ENCODE assay signal across 1 cellular context in the genomic region with DNA sequence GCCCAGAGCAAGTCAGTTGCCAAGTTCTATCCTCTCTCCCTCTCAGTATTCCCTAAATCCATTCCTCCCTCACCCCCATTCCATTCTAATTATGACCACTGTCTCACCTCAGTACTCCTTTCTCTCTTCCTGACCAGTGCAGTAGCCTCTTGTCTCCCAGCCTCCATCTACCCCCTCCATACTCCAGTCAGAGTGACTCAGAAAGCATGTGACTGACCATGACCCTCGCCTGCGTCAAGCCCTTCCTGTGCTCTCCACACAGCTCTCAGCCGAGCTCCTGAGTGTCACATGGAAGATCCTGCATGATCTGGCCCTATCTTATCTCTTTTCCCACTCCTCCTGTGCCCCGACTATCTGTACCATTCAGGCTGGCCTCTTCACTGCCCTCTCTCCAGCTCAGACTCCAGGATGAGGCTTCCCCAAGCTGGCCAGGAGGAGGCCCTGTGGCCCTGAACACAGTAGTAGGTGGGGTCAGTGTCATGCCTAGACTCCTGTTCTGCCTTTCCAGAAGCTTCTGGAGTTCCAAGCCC.
A peak's percentile ranks its signal among the peaks of the same experiment; 100 is the strongest.
TF ChIP-seq lines count a peak whose summit lies in the region.

No MANE protein-coding gene starts in this region.

TF ChIP-seq in K562, 482 proteins besides CTCF, POLR2A, EP300 and RAD21 (continued from another document and continues in another):
- no peak for TF ChIP-seq PBX2 (CRISPR knock-in tag; IDR thresholded peaks at IDR 0.05; ENCODE audit: low read depth)
- 0 out of 2 replicates have a peak, but pooled peaks have one; percentile 32 for TF ChIP-seq PBX2 (tag; conservative IDR thresholded peaks at IDR 0.05; ENCODE audit: low read depth)
- TF ChIP-seq POU5F1 (IDR thresholded peaks at IDR 0.05; ENCODE audit: borderline replicate concordance, low read depth, low read length, partially characterized antibody) = no peak
- peak; percentile 90 for TF ChIP-seq MTA3 (IDR thresholded peaks at IDR 0.05; ENCODE audit: borderline replicate concordance)
- TF ChIP-seq PHF20 (IDR thresholded peaks at IDR 0.05; ENCODE audit: partially characterized antibody) = no peak
- no peak for TF ChIP-seq FOXP1 (CRISPR knock-in tag; IDR thresholded peaks at IDR 0.05)
- TF ChIP-seq, protein P1, sequence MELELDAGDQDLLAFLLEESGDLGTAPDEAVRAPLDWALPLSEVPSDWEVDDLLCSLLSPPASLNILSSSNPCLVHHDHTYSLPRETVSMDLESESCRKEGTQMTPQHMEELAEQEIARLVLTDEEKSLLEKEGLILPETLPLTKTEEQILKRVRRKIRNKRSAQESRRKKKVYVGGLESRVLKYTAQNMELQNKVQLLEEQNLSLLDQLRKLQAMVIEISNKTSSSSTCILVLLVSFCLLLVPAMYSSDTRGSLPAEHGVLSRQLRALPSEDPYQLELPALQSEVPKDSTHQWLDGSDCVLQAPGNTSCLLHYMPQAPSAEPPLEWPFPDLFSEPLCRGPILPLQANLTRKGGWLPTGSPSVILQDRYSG (tag; conservative IDR thresholded peaks at IDR 0.05; ENCODE audit: low read depth) = no peak
- no peak for TF ChIP-seq SNRNP70 (optimal IDR thresholded peaks at IDR 0.05; ENCODE audit: low read depth, low read length)
- TF ChIP-seq TRIM28 (IDR thresholded peaks at IDR 0.05) = no peak
- no peak for TF ChIP-seq HNRNPLL (IDR thresholded peaks at IDR 0.05; ENCODE audit: low read depth, low read length, poor library complexity, severe bottlenecking)
- no peak; the same call in 1 of the 2 replicates for TF ChIP-seq MAFF (IDR thresholded peaks at IDR 0.05; ENCODE audit: low read length)
- no peak for TF ChIP-seq RBM39 (optimal IDR thresholded peaks at IDR 0.05; ENCODE audit: low read depth, low read length)
- TF ChIP-seq, protein P2, sequence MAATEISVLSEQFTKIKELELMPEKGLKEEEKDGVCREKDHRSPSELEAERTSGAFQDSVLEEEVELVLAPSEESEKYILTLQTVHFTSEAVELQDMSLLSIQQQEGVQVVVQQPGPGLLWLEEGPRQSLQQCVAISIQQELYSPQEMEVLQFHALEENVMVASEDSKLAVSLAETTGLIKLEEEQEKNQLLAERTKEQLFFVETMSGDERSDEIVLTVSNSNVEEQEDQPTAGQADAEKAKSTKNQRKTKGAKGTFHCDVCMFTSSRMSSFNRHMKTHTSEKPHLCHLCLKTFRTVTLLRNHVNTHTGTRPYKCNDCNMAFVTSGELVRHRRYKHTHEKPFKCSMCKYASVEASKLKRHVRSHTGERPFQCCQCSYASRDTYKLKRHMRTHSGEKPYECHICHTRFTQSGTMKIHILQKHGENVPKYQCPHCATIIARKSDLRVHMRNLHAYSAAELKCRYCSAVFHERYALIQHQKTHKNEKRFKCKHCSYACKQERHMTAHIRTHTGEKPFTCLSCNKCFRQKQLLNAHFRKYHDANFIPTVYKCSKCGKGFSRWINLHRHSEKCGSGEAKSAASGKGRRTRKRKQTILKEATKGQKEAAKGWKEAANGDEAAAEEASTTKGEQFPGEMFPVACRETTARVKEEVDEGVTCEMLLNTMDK (IDR thresholded peaks at IDR 0.05; ENCODE audit: borderline replicate concordance, insufficient read depth, low read depth, low read length, poor library complexity, severe bottlenecking) = no peak
- TF ChIP-seq DNMT1 (IDR thresholded peaks at IDR 0.05) = no peak
- TF ChIP-seq ASH1L (IDR thresholded peaks at IDR 0.05; ENCODE audit: borderline replicate concordance, low read depth, partially characterized antibody) = no peak
- TF ChIP-seq ZNF780A (CRISPR knock-in tag; IDR thresholded peaks at IDR 0.05) = no peak
- no peak for TF ChIP-seq KAT2B (IDR thresholded peaks at IDR 0.05; ENCODE audit: low read depth, low read length)
- TF ChIP-seq, protein P3, sequence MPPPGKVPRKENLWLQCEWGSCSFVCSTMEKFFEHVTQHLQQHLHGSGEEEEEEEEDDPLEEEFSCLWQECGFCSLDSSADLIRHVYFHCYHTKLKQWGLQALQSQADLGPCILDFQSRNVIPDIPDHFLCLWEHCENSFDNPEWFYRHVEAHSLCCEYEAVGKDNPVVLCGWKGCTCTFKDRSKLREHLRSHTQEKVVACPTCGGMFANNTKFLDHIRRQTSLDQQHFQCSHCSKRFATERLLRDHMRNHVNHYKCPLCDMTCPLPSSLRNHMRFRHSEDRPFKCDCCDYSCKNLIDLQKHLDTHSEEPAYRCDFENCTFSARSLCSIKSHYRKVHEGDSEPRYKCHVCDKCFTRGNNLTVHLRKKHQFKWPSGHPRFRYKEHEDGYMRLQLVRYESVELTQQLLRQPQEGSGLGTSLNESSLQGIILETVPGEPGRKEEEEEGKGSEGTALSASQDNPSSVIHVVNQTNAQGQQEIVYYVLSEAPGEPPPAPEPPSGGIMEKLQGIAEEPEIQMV (tag; conservative IDR thresholded peaks at IDR 0.05; ENCODE audit: low read depth) = no peak; the same call in 1 of the 2 replicates
- TF ChIP-seq, protein P4, sequence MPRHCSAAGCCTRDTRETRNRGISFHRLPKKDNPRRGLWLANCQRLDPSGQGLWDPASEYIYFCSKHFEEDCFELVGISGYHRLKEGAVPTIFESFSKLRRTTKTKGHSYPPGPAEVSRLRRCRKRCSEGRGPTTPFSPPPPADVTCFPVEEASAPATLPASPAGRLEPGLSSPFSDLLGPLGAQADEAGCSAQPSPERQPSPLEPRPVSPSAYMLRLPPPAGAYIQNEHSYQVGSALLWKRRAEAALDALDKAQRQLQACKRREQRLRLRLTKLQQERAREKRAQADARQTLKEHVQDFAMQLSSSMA (CRISPR knock-in tag; IDR thresholded peaks at IDR 0.05) = no peak
- no peak for TF ChIP-seq PRMT5 (CRISPR knock-in tag; IDR thresholded peaks at IDR 0.05)
- TF ChIP-seq, protein P5, sequence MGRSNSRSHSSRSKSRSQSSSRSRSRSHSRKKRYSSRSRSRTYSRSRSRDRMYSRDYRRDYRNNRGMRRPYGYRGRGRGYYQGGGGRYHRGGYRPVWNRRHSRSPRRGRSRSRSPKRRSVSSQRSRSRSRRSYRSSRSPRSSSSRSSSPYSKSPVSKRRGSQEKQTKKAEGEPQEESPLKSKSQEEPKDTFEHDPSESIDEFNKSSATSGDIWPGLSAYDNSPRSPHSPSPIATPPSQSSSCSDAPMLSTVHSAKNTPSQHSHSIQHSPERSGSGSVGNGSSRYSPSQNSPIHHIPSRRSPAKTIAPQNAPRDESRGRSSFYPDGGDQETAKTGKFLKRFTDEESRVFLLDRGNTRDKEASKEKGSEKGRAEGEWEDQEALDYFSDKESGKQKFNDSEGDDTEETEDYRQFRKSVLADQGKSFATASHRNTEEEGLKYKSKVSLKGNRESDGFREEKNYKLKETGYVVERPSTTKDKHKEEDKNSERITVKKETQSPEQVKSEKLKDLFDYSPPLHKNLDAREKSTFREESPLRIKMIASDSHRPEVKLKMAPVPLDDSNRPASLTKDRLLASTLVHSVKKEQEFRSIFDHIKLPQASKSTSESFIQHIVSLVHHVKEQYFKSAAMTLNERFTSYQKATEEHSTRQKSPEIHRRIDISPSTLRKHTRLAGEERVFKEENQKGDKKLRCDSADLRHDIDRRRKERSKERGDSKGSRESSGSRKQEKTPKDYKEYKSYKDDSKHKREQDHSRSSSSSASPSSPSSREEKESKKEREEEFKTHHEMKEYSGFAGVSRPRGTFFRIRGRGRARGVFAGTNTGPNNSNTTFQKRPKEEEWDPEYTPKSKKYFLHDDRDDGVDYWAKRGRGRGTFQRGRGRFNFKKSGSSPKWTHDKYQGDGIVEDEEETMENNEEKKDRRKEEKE (IDR thresholded peaks at IDR 0.05; ENCODE audit: borderline replicate concordance in 1 of 2, control insufficient read depth in 1 of 2, low read depth in 2 of 2, low read length in 1 of 2) = no peak
- TF ChIP-seq MTA2 (IDR thresholded peaks at IDR 0.05; ENCODE audit: low read depth) = peak; percentile 96
- TF ChIP-seq, protein P6, sequence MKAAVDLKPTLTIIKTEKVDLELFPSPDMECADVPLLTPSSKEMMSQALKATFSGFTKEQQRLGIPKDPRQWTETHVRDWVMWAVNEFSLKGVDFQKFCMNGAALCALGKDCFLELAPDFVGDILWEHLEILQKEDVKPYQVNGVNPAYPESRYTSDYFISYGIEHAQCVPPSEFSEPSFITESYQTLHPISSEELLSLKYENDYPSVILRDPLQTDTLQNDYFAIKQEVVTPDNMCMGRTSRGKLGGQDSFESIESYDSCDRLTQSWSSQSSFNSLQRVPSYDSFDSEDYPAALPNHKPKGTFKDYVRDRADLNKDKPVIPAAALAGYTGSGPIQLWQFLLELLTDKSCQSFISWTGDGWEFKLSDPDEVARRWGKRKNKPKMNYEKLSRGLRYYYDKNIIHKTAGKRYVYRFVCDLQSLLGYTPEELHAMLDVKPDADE (conservative IDR thresholded peaks at IDR 0.05; ENCODE audit: control insufficient read depth, low read depth, low read length) = peak; percentile 30; the same call in 1 of the 2 replicates
- peak; percentile 61; the same call in 1 of the 2 replicates for TF ChIP-seq GABPB1 (CRISPR knock-in tag; IDR thresholded peaks at IDR 0.05)
- peak; percentile 6 to 95; a peak in 3 of 4 replicates for TF ChIP-seq HDAC1 (IDR thresholded peaks at IDR 0.05)
- TF ChIP-seq, protein P7, sequence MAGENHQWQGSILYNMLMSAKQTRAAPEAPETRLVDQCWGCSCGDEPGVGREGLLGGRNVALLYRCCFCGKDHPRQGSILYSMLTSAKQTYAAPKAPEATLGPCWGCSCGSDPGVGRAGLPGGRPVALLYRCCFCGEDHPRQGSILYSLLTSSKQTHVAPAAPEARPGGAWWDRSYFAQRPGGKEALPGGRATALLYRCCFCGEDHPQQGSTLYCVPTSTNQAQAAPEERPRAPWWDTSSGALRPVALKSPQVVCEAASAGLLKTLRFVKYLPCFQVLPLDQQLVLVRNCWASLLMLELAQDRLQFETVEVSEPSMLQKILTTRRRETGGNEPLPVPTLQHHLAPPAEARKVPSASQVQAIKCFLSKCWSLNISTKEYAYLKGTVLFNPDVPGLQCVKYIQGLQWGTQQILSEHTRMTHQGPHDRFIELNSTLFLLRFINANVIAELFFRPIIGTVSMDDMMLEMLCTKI (IDR thresholded peaks at IDR 0.05; ENCODE audit: partially characterized antibody) = no peak
- peak; percentile 87 for TF ChIP-seq PML (IDR thresholded peaks at IDR 0.05; ENCODE audit: low read length)
- no peak for TF ChIP-seq MED1 (CRISPR knock-in tag; IDR thresholded peaks at IDR 0.05; ENCODE audit: borderline replicate concordance)
- peak; percentile 93 for TF ChIP-seq CTBP1 (IDR thresholded peaks at IDR 0.05; ENCODE audit: borderline replicate concordance)
- TF ChIP-seq TAF7 (tag; IDR thresholded peaks at IDR 0.05) = no peak
- TF ChIP-seq CXXC5 (CRISPR knock-in tag; IDR thresholded peaks at IDR 0.05) = peak; percentile 86
- TF ChIP-seq, protein P8, sequence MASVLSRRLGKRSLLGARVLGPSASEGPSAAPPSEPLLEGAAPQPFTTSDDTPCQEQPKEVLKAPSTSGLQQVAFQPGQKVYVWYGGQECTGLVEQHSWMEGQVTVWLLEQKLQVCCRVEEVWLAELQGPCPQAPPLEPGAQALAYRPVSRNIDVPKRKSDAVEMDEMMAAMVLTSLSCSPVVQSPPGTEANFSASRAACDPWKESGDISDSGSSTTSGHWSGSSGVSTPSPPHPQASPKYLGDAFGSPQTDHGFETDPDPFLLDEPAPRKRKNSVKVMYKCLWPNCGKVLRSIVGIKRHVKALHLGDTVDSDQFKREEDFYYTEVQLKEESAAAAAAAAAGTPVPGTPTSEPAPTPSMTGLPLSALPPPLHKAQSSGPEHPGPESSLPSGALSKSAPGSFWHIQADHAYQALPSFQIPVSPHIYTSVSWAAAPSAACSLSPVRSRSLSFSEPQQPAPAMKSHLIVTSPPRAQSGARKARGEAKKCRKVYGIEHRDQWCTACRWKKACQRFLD (CRISPR knock-in tag; IDR thresholded peaks at IDR 0.05) = no peak; the same call in 1 of the 2 replicates
- TF ChIP-seq ZNF324 (CRISPR knock-in tag; IDR thresholded peaks at IDR 0.05) = 0 out of 2 replicates have a peak, but pooled peaks have one; percentile 4
- TF ChIP-seq ZNF699 (CRISPR knock-in tag; IDR thresholded peaks at IDR 0.05; ENCODE audit: insufficient replicate concordance) = no peak
